In the genomic region with DNA sequence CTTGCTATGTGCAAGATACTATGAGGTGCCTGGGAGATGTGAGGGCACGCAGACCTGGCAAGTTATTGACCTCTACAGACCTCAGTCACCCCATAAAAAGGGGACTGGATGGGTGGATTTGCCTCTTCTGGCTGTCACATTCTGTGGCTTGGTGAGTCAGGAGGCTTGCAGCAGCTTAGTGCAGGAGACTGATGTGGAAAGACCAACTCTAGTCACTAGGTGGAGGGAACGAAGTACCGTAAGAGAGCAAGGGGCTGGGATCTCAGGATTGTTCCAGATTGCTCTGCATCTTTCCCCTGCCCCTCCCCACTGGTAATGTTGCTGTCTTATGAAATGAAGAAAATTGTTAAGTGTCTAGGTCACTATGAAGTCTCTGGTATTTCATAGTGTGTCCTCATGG, we compare ENCODE assay signal across 8 cellular contexts. TPM values are rescaled to one million over a fixed set of nuclear protein-coding genes. Genes with fewer than 3 reads are reported as not detected.
DNase-seq lines count a peak whose midpoint lies in the region; ATAC-seq and TF ChIP-seq lines count a peak whose summit lies in the region.

No MANE protein-coding gene starts in this region.

- DNase-seq in SKM-1 treated with dmso at 0.1 percent for 144 hours (lab: John Stamatoyannopoulos, UW; ENCODE audit: unreplicated experiment) (peak; percentile 41), SKM-1 (lab: John Stamatoyannopoulos, UW; ENCODE audit: unreplicated experiment) (no peak), activated B cell treated with CpG ODN at 0.5 μM for 24 hours (no peak), fibroblast of pulmonary artery (ENCODE audit: low read depth) (peak; percentile 78), KG1 (lab: John Stamatoyannopoulos, UW) (no peak), NCI-H2081 (lab: John Stamatoyannopoulos, UW) (no peak)

- POLR2A ChIA-PET in activated B cell treated with CpG ODN at 0.5 μM for 24 hours (lab: Charles Lee), result no interaction called here

- TF ChIP-seq CTCF in activated B cell treated with CpG ODN at 0.5 μM for 24 hours (IDR thresholded peaks at IDR 0.05) (no peak), fibroblast of pulmonary artery (IDR thresholded peaks at IDR 0.05; ENCODE audit: low read length, missing control alignments) (peak; percentile 24)

- peak overlapping the region; percentile 4 for H3K27ac Mint-ChIP-seq in activated B cell treated with CpG ODN at 0.5 μM for 24 hours
- H3K27ac Mint-ChIP-seq in stimulated activated naive CD8-positive, alpha-beta T cell treated with anti-CD3 and anti-CD28 coated beads, Interleukin-15, Interleukin-2, amounts not matched to agents 100 ng/mL and 50 ng/mL, for 24 hours, result peak overlapping the region; percentile 63

- H3K27me3 Mint-ChIP-seq in activated B cell treated with CpG ODN at 0.5 μM for 24 hours, result no peaks in the 10 kb centered on the region
- H3K27me3 Mint-ChIP-seq in stimulated activated naive CD8-positive, alpha-beta T cell treated with anti-CD3 and anti-CD28 coated beads, Interleukin-15, Interleukin-2, amounts not matched to agents 100 ng/mL and 50 ng/mL, for 24 hours, result no peaks in the 10 kb centered on the region

- CTCF ChIA-PET in activated B cell treated with CpG ODN at 0.5 μM for 24 hours (lab: Charles Lee), result interaction anchor here (2.0 kb wide), 1 partner anchor 33 kb away, joined by 5 read pairs; no protein-coding TSS in a partner anchor

- H3K4me3 Mint-ChIP-seq in activated B cell treated with CpG ODN at 0.5 μM for 24 hours, result no peak overlapping the region
- peak overlapping the region; percentile 21 for H3K4me3 Mint-ChIP-seq in stimulated activated naive CD8-positive, alpha-beta T cell treated with anti-CD3 and anti-CD28 coated beads, Interleukin-15, Interleukin-2, amounts not matched to agents 100 ng/mL and 50 ng/mL, for 24 hours

- H3K4me3 ChIP-seq in fibroblast of pulmonary artery (replicated peaks; ENCODE audit: low read depth, low read length), result no peak overlapping the region

- intact Hi-C loops in activated B cell treated with CpG ODN at 0.5 μM for 24 hours (cut with micrococcal nuclease), result loop anchor here (5.0 kb wide), 1 partner anchor 81 kb away; a partner anchor contains a TSS

- peaks cover 48% of the 10 kb centered on the region for H3K4me1 Mint-ChIP-seq in activated B cell treated with CpG ODN at 0.5 μM for 24 hours
- peaks cover 59% of the 10 kb centered on the region for H3K4me1 Mint-ChIP-seq in stimulated activated naive CD8-positive, alpha-beta T cell treated with anti-CD3 and anti-CD28 coated beads, Interleukin-15, Interleukin-2, amounts not matched to agents 100 ng/mL and 50 ng/mL, for 24 hours (ENCODE audit: low read depth)

- H3K9me3 Mint-ChIP-seq in activated B cell treated with CpG ODN at 0.5 μM for 24 hours, result no peaks in the 10 kb centered on the region
- no peaks in the 10 kb centered on the region for H3K9me3 Mint-ChIP-seq in stimulated activated naive CD8-positive, alpha-beta T cell treated with anti-CD3 and anti-CD28 coated beads, Interleukin-15, Interleukin-2, amounts not matched to agents 100 ng/mL and 50 ng/mL, for 24 hours

- ATAC-seq in activated B cell treated with CpG ODN at 0.5 μM for 24 hours (ENCODE audit: low read depth) (no peak), HG03354 (IDR thresholded peaks at IDR 0.05; ENCODE audit: poor library complexity, severe bottlenecking, unreplicated experiment) (no peak)

- H3K36me3 Mint-ChIP-seq in activated B cell treated with CpG ODN at 0.5 μM for 24 hours (ENCODE audit: low read depth), result peaks cover 28% of the 10 kb centered on the region
- peaks cover 43% of the 10 kb centered on the region for H3K36me3 Mint-ChIP-seq in stimulated activated naive CD8-positive, alpha-beta T cell treated with anti-CD3 and anti-CD28 coated beads, Interleukin-15, Interleukin-2, amounts not matched to agents 100 ng/mL and 50 ng/mL, for 24 hours (ENCODE audit: low read depth)

RNA-seq across cellular contexts. Expression of a gene that starts 3.3 kb away (rescaled TPM):
- 97.4 and 98.1 TPM in 2 replicates for total RNA-seq in activated B cell treated with CpG ODN at 0.5 μM for 24 hours

RNA-seq across cellular contexts. Expression of a gene that starts 35.6 kb away (rescaled TPM):
- total RNA-seq in activated B cell treated with CpG ODN at 0.5 μM for 24 hours, result 0.71 TPM in 2 replicates

Comparison
In these comparisons a context has a peak if more than half of its experiments do, and no peak if none do; other contexts are left out.
1. DNase-seq: peak in SKM-1 treated with dmso at 0.1 percent for 144 hours (single experiment) and fibroblast of pulmonary artery (single experiment); none in SKM-1 (single experiment), activated B cell treated with CpG ODN at 0.5 μM for 24 hours (single experiment), KG1 (single experiment) and NCI-H2081 (0 of 2).